Comparison of ENCODE assay signal across 8 cellular contexts in genomic region chr15:100602064-100602821, GRCh38. TPM values are rescaled to one million over a fixed set of nuclear protein-coding genes. Genes with fewer than 3 reads are reported as not detected.
DNase-seq lines count a peak whose midpoint lies in the region; ATAC-seq, FAIRE-seq and TF ChIP-seq lines count a peak whose summit lies in the region.

TSS of gene ASB7 (plus strand) at chr15:100602589. CDS start at chr15:100612217, 9,628 bp downstream.
TSS of gene LINS1 (minus strand) at chr15:100602184. CDS start at chr15:100580842, 21,342 bp downstream.

- peak within 1 kb of the TSS; percentile 86 to 97 for H3K9ac ChIP-seq in kidney (ENCODE audit: low read length in 2 of 2)

- peak; percentile 97 for FAIRE-seq in kidney (lab: Jason Lieb, UNC)

- H3K27ac ChIP-seq in kidney (ENCODE audit: low read depth in 2 of 2, low read length in 2 of 2), result peak within 1 kb of the TSS; percentile 73 to 83

- peaks cover 27% of the 10 kb centered on the region for H3K4me1 Mint-ChIP-seq in chondrocyte (ENCODE audit: low read depth)

- peak within 1 kb of the TSS; percentile 85 to 100 for H3K4me3 ChIP-seq in kidney (ENCODE audit: low read length in 2 of 2)

- ATAC-seq in HG03439 (IDR thresholded peaks at IDR 0.05; ENCODE audit: unreplicated experiment), result peak; percentile 90

- H3K4me1 ChIP-seq in kidney (ENCODE audit: control insufficient read depth in 1 of 2, insufficient read depth in 1 of 2, low read depth in 1 of 2, low read length in 2 of 2), result peaks cover 10 to 27% of the 10 kb centered on the region in 2 donors

- no peaks in the 10 kb centered on the region for H3K27me3 Mint-ChIP-seq in chondrocyte (ENCODE audit: low read depth)

- peaks cover 2 to 4% of the 10 kb centered on the region in 2 donors for H3K36me3 ChIP-seq in kidney (ENCODE audit: control insufficient read depth in 1 of 2, insufficient read depth in 2 of 2, low read length in 2 of 2)

- H3K9me3 ChIP-seq in kidney (ENCODE audit: control insufficient read depth in 1 of 2, low read length in 2 of 2), result no peaks in the 10 kb centered on the region

- no peaks in the 10 kb centered on the region for H3K9me3 Mint-ChIP-seq in chondrocyte (ENCODE audit: low read depth)

- no peak for TF ChIP-seq CTCF in chondrocyte (IDR thresholded peaks at IDR 0.05)
- no peak for TF ChIP-seq CTCF in kidney (IDR thresholded peaks at IDR 0.05; ENCODE audit: borderline replicate concordance, extremely low read depth, insufficient read depth)

- H3K4me3 Mint-ChIP-seq in chondrocyte (ENCODE audit: unreplicated experiment), result no peak within 1 kb of the TSS

- TF ChIP-seq POLR2A in GM19193 (IDR thresholded peaks at IDR 0.05; ENCODE audit: extremely low read depth, insufficient read depth, insufficient read length), result peak; percentile 60

- peaks cover 4% of the 10 kb centered on the region for H3K36me3 Mint-ChIP-seq in chondrocyte (ENCODE audit: low read depth)

- peak within 1 kb of the TSS; percentile 93 for H3K27ac Mint-ChIP-seq in chondrocyte (ENCODE audit: unreplicated experiment)

- peak; percentile 98 to 99 for DNase-seq in AML-193 (lab: John Stamatoyannopoulos, UW)
- peak; percentile 87 for DNase-seq in NCI-H510A treated with DMSO at 0.1 percent for 48 hours (lab: John Stamatoyannopoulos, UW)
- peak; percentile 98 to 99 for DNase-seq in activated CD4-positive, alpha-beta T cell treated with anti-CD3 and anti-CD28 coated beads for 24 hours (ENCODE audit: low read depth in 2 of 2)
- DNase-seq in chondrocyte (ENCODE audit: low spot score), result peak; percentile 100
- peak; percentile 100 for DNase-seq in kidney
- DNase-seq in stimulated activated CD4-positive, alpha-beta T cell treated with anti-CD3 and anti-CD28 coated beads, Interleukin-15, amount 100 ng/mL, for 24 hours, result peak; percentile 99

- intact Hi-C loops in kidney (cut with DNase I), result no loop called here

RNA-seq across cellular contexts. Expression of gene ASB7, which starts in this region (rescaled TPM):
- total RNA-seq in chondrocyte (10.8 to 13.1 TPM (median 12.2 TPM) in 3 replicates), kidney (17.7 TPM)
- 5.3 TPM for polyA plus RNA-seq in kidney (ENCODE audit: insufficient read depth, low read depth, low replicate concordance)

RNA-seq across cellular contexts. Expression of gene LINS1, which starts in this region (rescaled TPM):
- total RNA-seq in chondrocyte (7.2 to 15.7 TPM (median 9.3 TPM) in 3 replicates), kidney (20.6 TPM)
- polyA plus RNA-seq in kidney (ENCODE audit: insufficient read depth, low read depth, low replicate concordance), result 8.8 TPM

Comparison
In these comparisons a context has a peak if more than half of its experiments do, and no peak if none do; other contexts are left out.
1. Peak in every context shown above with its lines: DNase-seq, ATAC-seq, H3K4me3 ChIP-seq and H3K27ac ChIP-seq.